Comparison of ENCODE assay signal across 9 cellular contexts in genomic region chr10:79791906-79792517, GRCh38. TPM values are rescaled to one million over a fixed set of nuclear protein-coding genes. Genes with fewer than 3 reads are reported as not detected.
"Had no signal": no experiment of that assay in that cellular context is flagged by ENCODE, and none has a peak within 500 bp of the region (broad histone marks: within the 10 kb centered on the region; RNA-seq: fewer than 3 reads in every experiment).

No MANE protein-coding gene starts in this region.

RNA-seq across cellular contexts. Expression of gene NUTM2E, which starts 34.5 kb away (rescaled TPM):
- total RNA-seq: natural killer cell treated with Interleukin-12 subunit alpha and Interleukin-12 subunit beta and Interleukin-15 and Interleukin-18, amount 100 ng/mL, for 72 hours; renal cortical epithelial cell; sigmoid colon; smooth muscle cell; suprapubic skin; upper lobe of right lung; urinary bladder had no signal
- polyA plus RNA-seq: naive thymus-derived CD8-positive, alpha-beta T cell; right cardiac atrium; smooth muscle cell had no signal
